Comparison of ENCODE assay signal across 8 cellular contexts in genomic region chr5:139696894-139697658, GRCh38. TPM values are rescaled to one million over a fixed set of nuclear protein-coding genes. Genes with fewer than 3 reads are reported as not detected.
DNase-seq lines count a peak whose midpoint lies in the region; ATAC-seq and TF ChIP-seq lines count a peak whose summit lies in the region.

No MANE protein-coding gene starts in this region.

- ATAC-seq in IMR-90 (ENCODE audit: low read depth) (peak; percentile 68), GM21737 (IDR thresholded peaks at IDR 0.05; ENCODE audit: unreplicated experiment) (no peak), HG03196 (IDR thresholded peaks at IDR 0.05; ENCODE audit: unreplicated experiment) (no peak)

- H3K9me1 ChIP-seq in IMR-90 (ENCODE audit: insufficient read depth, low read length): peaks cover 29% of the 10 kb centered on the region

- H2BK120ac ChIP-seq in IMR-90 (ENCODE audit: low read depth, low read length): peak overlapping the region; percentile 94

- peak overlapping the region; percentile 67 for H3K9ac ChIP-seq in IMR-90 (ENCODE audit: low read depth, low read length)

- peak overlapping the region; percentile 95 to 97 for H4K8ac ChIP-seq in IMR-90 (ENCODE audit: low read depth in 2 of 2, low read length in 2 of 2)

- peak overlapping the region; percentile 86 for H3K14ac ChIP-seq in IMR-90 (replicated peaks; ENCODE audit: low read depth, low read length)

- H2BK20ac ChIP-seq in IMR-90 (ENCODE audit: low read depth, low read length): peak overlapping the region; percentile 85; the same call in 1 of the 2 replicates

- H4K91ac ChIP-seq in IMR-90 (ENCODE audit: insufficient read depth, low read depth, low read length): peak overlapping the region; percentile 97

- H3K23ac ChIP-seq in IMR-90 (ENCODE audit: low read depth, low read length): peak overlapping the region; percentile 62

- peak overlapping the region; percentile 87 for H2AK5ac ChIP-seq in IMR-90 (ENCODE audit: low read depth, low read length)

- H3K9me3 Mint-ChIP-seq in osteocyte (ENCODE audit: unreplicated experiment): no peaks in the 10 kb centered on the region

- no peaks in the 10 kb centered on the region; a peak in 1 of 4 replicates for H3K79me1 ChIP-seq in IMR-90 (ENCODE audit: low read depth in 1 of 2, low read length in 2 of 2)

- peak overlapping the region; percentile 83 for H3K18ac ChIP-seq in IMR-90 (ENCODE audit: low read depth, low read length)

- CTCF ChIA-PET in IMR-90 (lab: Yijun Ruan, JAX): interaction anchor here (0.6 to 1.2 kb wide), 3 partner anchors 14 to 68 kb away, joined by 3 to 4 read pairs (median 3); no protein-coding TSS in a partner anchor

- H3K4ac ChIP-seq in IMR-90 (ENCODE audit: low read depth, low read length): peak overlapping the region; percentile 98

- H3K56ac ChIP-seq in IMR-90 (ENCODE audit: extremely low read depth, insufficient read depth, low read length): peak overlapping the region; percentile 58

- peak overlapping the region; percentile 76 for H4K5ac ChIP-seq in IMR-90 (ENCODE audit: low read depth, low read length)

- peak overlapping the region; percentile 96 for H2AK9ac ChIP-seq in IMR-90 (replicated peaks; ENCODE audit: low read depth, low read length, poor library complexity)

- no peaks in the 10 kb centered on the region for H3K36me3 ChIP-seq in IMR-90 (ENCODE audit: control insufficient read depth, insufficient read depth, low read length)

- dilution Hi-C loops in IMR-90 (cut with HindIII; ENCODE audit: low sequenced_read_pairs, unreplicated experiment): no loop called here

- TF ChIP-seq POLR2A in IMR-90 (IDR thresholded peaks at IDR 0.05; ENCODE audit: low read depth, low read length): peak; percentile 56

- H3K27ac Mint-ChIP-seq in osteocyte (ENCODE audit: unreplicated experiment): peak overlapping the region; percentile 99

- H2BK5ac ChIP-seq in IMR-90 (ENCODE audit: low read depth, low read length, poor library complexity, severe bottlenecking): peak overlapping the region; percentile 78

- H4K20me1 ChIP-seq in IMR-90 (ENCODE audit: insufficient read depth, low read length): no peaks in the 10 kb centered on the region

- peak overlapping the region; percentile 90 for H3K27ac ChIP-seq in IMR-90 (ENCODE audit: insufficient read depth, low read length)

- H3K27me3 Mint-ChIP-seq in osteocyte (ENCODE audit: unreplicated experiment): no peaks in the 10 kb centered on the region

- no peak; the same call in 1 of the 2 replicates for TF ChIP-seq RAD21 in IMR-90 (IDR thresholded peaks at IDR 0.05; ENCODE audit: low read length)

- BruUV-seq in IMR-90 (replicated peaks; lab: Mats Ljungman, UMichigan): no TSS peak

- peak overlapping the region; percentile 54 for H3K4me2 ChIP-seq in IMR-90 (ENCODE audit: low read depth, low read length)

- TF ChIP-seq CTCF in IMR-90 (conservative IDR thresholded peaks at IDR 0.05; ENCODE audit: low read depth, low read length): no peak
- TF ChIP-seq CTCF in osteocyte (IDR thresholded peaks at IDR 0.05): no peak

- H3K4me3 ChIP-seq in IMR-90 (ENCODE audit: insufficient read depth, low read depth, low read length): peak overlapping the region; percentile 11

- H3K4me3 Mint-ChIP-seq in osteocyte (ENCODE audit: unreplicated experiment): peak overlapping the region; percentile 65

- no peaks in the 10 kb centered on the region for H3K9me3 ChIP-seq in IMR-90 (ENCODE audit: control insufficient read depth, insufficient read depth, low read length)

- H3K4me1 ChIP-seq in IMR-90 (ENCODE audit: control insufficient read depth, insufficient read depth, low read length): peaks cover 39% of the 10 kb centered on the region

- peak overlapping the region; percentile 88 for H2AFZ ChIP-seq in IMR-90 (replicated peaks; ENCODE audit: low read length, poor library complexity)

- peak overlapping the region; percentile 83; the same call in 2 of the 3 replicates for H2BK15ac ChIP-seq in IMR-90 (ENCODE audit: low read depth, low read length)

- WGBS in IMR-90 (ENCODE audit: extremely low coverage in 2 of 2, insufficient read length in 1 of 2), 2 experiments: no CpG with 5 or more reads among the region's 55 CpGs

- H3K27me3 ChIP-seq in IMR-90 (ENCODE audit: control insufficient read depth, insufficient read depth, low read length): no peaks in the 10 kb centered on the region

- in situ Hi-C loops in IMR-90 (cut with MboI; ENCODE audit: low sequenced_read_pairs): no loop called here

- intact Hi-C loops in IMR-90 (cut with micrococcal nuclease): loop anchor here (2.0 kb wide), 1 partner anchor 38 kb away; no protein-coding TSS in a partner anchor
- intact Hi-C loops in head of caudate nucleus (cut with DNase I): loop anchor here (5.0 kb wide), 1 partner anchor 70 kb away; no protein-coding TSS in a partner anchor

- peaks cover 86% of the 10 kb centered on the region for H3K4me1 Mint-ChIP-seq in osteocyte (ENCODE audit: unreplicated experiment)

- no peaks in the 10 kb centered on the region for H3K36me3 Mint-ChIP-seq in osteocyte (ENCODE audit: unreplicated experiment)

- POLR2A ChIA-PET in IMR-90 (lab: Charles Lee; ENCODE audit: unreplicated experiment): interaction anchor here (0.6 kb wide), 1 partner anchor 138 kb away, joined by 4 read pairs; no protein-coding TSS in a partner anchor

- DNase-seq in Daoy (ENCODE audit: low read depth): peak; percentile 99
- peak; percentile 91 for DNase-seq in IMR-90
- peak; percentile 33 for DNase-seq in activated naive CD4-positive, alpha-beta T cell treated with anti-CD3 and anti-CD28 coated beads, Interleukin-2, amount 50 U/mL, for 16 hours
- peak in 36 of 42 donors; percentile 46 to 91 (median 66) for DNase-seq in head of caudate nucleus
- DNase-seq in osteocyte (ENCODE audit: extremely low spot score, unreplicated experiment): peak; percentile 98
- no peak for DNase-seq in SIG-M5 (lab: John Stamatoyannopoulos, UW)

TF ChIP-seq in IMR-90, 13 proteins besides CTCF, POLR2A, EP300 and RAD21:
- TF ChIP-seq MAZ (IDR thresholded peaks at IDR 0.05; ENCODE audit: borderline replicate concordance, low read depth, low read length): peak; percentile 94
- TF ChIP-seq BHLHE40 (IDR thresholded peaks at IDR 0.05; ENCODE audit: low read depth, low read length): peak; percentile 87
- no peak for TF ChIP-seq ELK1 (IDR thresholded peaks at IDR 0.05; ENCODE audit: borderline replicate concordance, low read depth, low read length)
- peak; percentile 86 for TF ChIP-seq FOS (IDR thresholded peaks at IDR 0.05; ENCODE audit: low read depth, low read length)
- peak; percentile 41; the same call in 1 of the 2 replicates for TF ChIP-seq MXI1 (IDR thresholded peaks at IDR 0.05; ENCODE audit: borderline replicate concordance, low read depth, low read length)

RNA-seq across cellular contexts. Expression of gene CXXC5, which starts 48.9 kb away (rescaled TPM):
- 199 and 205 TPM in 2 replicates for total RNA-seq in Daoy (2014; rRNA removed; shearing (Covaris generic))
- 24.9 and 30.8 TPM in 2 replicates for total RNA-seq in IMR-90 (2012; rRNA removed)
- 35.7 and 38.8 TPM in 2 replicates for polyA plus RNA-seq in IMR-90 (2012; rRNA removed)
- polyA plus RNA-seq in IMR-90 (2012; cell fraction: cytosol; rRNA removed): 34.7 and 72.2 TPM in 2 replicates
- polyA plus RNA-seq in IMR-90 (2012; cell fraction: nucleus; rRNA removed; ENCODE audit: low replicate concordance): 24.5 and 60.8 TPM in 2 replicates
- 239 and 259 TPM in 2 replicates for total RNA-seq in osteocyte
